Comparison of ENCODE assay signal across 10 cellular contexts in the genomic region with DNA sequence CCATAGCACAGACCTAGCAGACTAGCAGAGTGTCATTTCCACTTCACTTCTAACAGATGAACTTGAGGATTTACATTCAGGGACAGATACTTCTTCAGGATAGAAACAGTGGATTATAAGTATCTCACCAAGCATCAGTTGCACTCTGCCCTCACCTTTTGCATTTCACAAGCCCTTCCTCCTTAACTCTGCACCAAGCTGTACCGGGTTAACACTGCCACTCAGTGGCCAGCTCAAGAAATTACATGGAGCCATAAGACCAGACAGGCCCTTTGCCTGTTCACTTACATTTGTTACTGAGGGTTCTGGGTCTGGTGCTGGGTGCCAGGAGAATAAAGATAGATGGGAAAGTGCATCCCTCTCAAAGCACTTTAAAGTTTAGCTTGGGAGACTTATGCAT.
DNase-seq lines count a peak whose midpoint lies in the region; ATAC-seq and TF ChIP-seq lines count a peak whose summit lies in the region.
"Had no signal": no experiment of that assay in that cellular context is flagged by ENCODE, and none has a peak within 500 bp of the region (broad histone marks: within the 10 kb centered on the region; RNA-seq: fewer than 3 reads in every experiment).

No MANE protein-coding gene starts in this region.

- DNase-seq in left ventricle myocardium inferior (no peak), left cardiac atrium (no peak), MM.1S (no peak), endodermal cell (peak; percentile 78), type B pancreatic cell (ENCODE audit: extremely low spot score, unreplicated experiment) (no peak), Ammon's horn (ENCODE audit: low spot score) (no peak)
- no peak for DNase-seq in stimulated activated naive CD4-positive, alpha-beta T cell treated with Interleukin-2 at 50 U/mL for 16 hours (lab: John Stamatoyannopoulos, UW)
- DNase-seq in activated effector memory CD4-positive, alpha-beta T cell treated with Interleukin-2 at 50 U/mL for 16 hours: no peak
- DNase-seq: activated CD8-positive, alpha-beta memory T cell treated with anti-CD3 and anti-CD28 coated beads for 24 hours had no signal

- H3K27ac ChIP-seq in left ventricle myocardium inferior (replicated peaks) (no peak overlapping the region), MM.1S (ENCODE audit: low read length) (no peak overlapping the region), endodermal cell (ENCODE audit: low read depth, low read length) (no peak overlapping the region)
- H3K27ac ChIP-seq: thoracic aorta had no signal

- H3K36me3 Mint-ChIP-seq in endodermal cell (ENCODE audit: low read depth): peaks cover 21% of the 10 kb centered on the region
- H3K36me3 Mint-ChIP-seq in type B pancreatic cell: peaks cover 20% of the 10 kb centered on the region

- ATAC-seq in left cardiac atrium: no peak

- no peak overlapping the region for H3K4me2 ChIP-seq in MM.1S (ENCODE audit: low read depth, low read length)

- H3K4me1 Mint-ChIP-seq in endodermal cell: no peaks in the 10 kb centered on the region
- no peaks in the 10 kb centered on the region for H3K4me1 Mint-ChIP-seq in type B pancreatic cell (ENCODE audit: unreplicated experiment)

- TF ChIP-seq CTCF in left ventricle myocardium inferior (IDR thresholded peaks at IDR 0.05; ENCODE audit: borderline replicate concordance) (peak; percentile 14), MM.1S (IDR thresholded peaks at IDR 0.05; ENCODE audit: low read length) (peak; percentile 34; the same call in 1 of the 2 replicates), endodermal cell (conservative IDR thresholded peaks at IDR 0.05) (peak; percentile 73), type B pancreatic cell (conservative IDR thresholded peaks at IDR 0.05) (peak; percentile 65)

- no peaks in the 10 kb centered on the region for H3K79me2 ChIP-seq in MM.1S (ENCODE audit: low read length)

- H3F3A ChIP-seq in MM.1S (ENCODE audit: insufficient read depth, low read length): no peaks in the 10 kb centered on the region

- H3K9me3 ChIP-seq in left ventricle myocardium inferior (replicated peaks): peaks cover 62% of the 10 kb centered on the region
- no peaks in the 10 kb centered on the region for H3K9me3 ChIP-seq in MM.1S (replicated peaks; ENCODE audit: insufficient read depth, low read length)
- peaks cover 27% of the 10 kb centered on the region for H3K9me3 ChIP-seq in endodermal cell (ENCODE audit: control insufficient read depth, low read length)

- H3K27ac Mint-ChIP-seq in endodermal cell: no peak overlapping the region
- H3K27ac Mint-ChIP-seq in type B pancreatic cell: no peak overlapping the region

- H3K27me3 Mint-ChIP-seq in endodermal cell (ENCODE audit: insufficient read depth): no peaks in the 10 kb centered on the region
- no peaks in the 10 kb centered on the region for H3K27me3 Mint-ChIP-seq in type B pancreatic cell

- no peaks in the 10 kb centered on the region for H4K20me1 ChIP-seq in MM.1S (ENCODE audit: insufficient read depth, low read length)

- no peaks in the 10 kb centered on the region for H3K4me1 ChIP-seq in left ventricle myocardium inferior
- no peaks in the 10 kb centered on the region for H3K4me1 ChIP-seq in MM.1S (ENCODE audit: low read length)
- H3K4me1 ChIP-seq in endodermal cell (ENCODE audit: control insufficient read depth, insufficient read depth, low read length): no peaks in the 10 kb centered on the region

- H3K9me3 Mint-ChIP-seq in endodermal cell (peaks cover 41% of the 10 kb centered on the region), type B pancreatic cell (peaks cover 35% of the 10 kb centered on the region)

- H3K36me3 ChIP-seq in left ventricle myocardium inferior: no peaks in the 10 kb centered on the region
- no peaks in the 10 kb centered on the region for H3K36me3 ChIP-seq in MM.1S (replicated peaks; ENCODE audit: insufficient read depth, low read length)
- H3K36me3 ChIP-seq in endodermal cell (ENCODE audit: control insufficient read depth, insufficient read depth, low read length): no peaks in the 10 kb centered on the region
- H3K36me3 ChIP-seq: thoracic aorta had no signal

- H3K4me3 Mint-ChIP-seq in endodermal cell: no peak overlapping the region
- no peak overlapping the region for H3K4me3 Mint-ChIP-seq in type B pancreatic cell

- no peaks in the 10 kb centered on the region for H3K9me2 ChIP-seq in MM.1S (replicated peaks; ENCODE audit: insufficient read depth, low read length)

- H3K9ac ChIP-seq in MM.1S (ENCODE audit: low read length) (no peak overlapping the region), endodermal cell (ENCODE audit: extremely low read depth, low read length, poor library complexity, severe bottlenecking) (no peak overlapping the region)

- intact Hi-C loops in left ventricle myocardium inferior (cut with micrococcal nuclease) (no loop called here), left cardiac atrium (cut with DNase I) (no loop called here)

- H3K27me3 ChIP-seq in left ventricle myocardium inferior (ENCODE audit: low read depth) (peaks cover 9% of the 10 kb centered on the region), MM.1S (replicated peaks; ENCODE audit: insufficient read depth, low read length) (peaks cover 18% of the 10 kb centered on the region), endodermal cell (ENCODE audit: control insufficient read depth, insufficient read depth, low read length, poor library complexity, severe bottlenecking) (no peaks in the 10 kb centered on the region)

- no peak overlapping the region for H2AFZ ChIP-seq in MM.1S (ENCODE audit: low read length)

- H3K4me3 ChIP-seq in left ventricle myocardium inferior (no peak overlapping the region), MM.1S (ENCODE audit: low read length) (no peak overlapping the region), endodermal cell (ENCODE audit: low read length) (no peak overlapping the region)
- H3K4me3 ChIP-seq: thoracic aorta had no signal

- WGBS in endodermal cell (ENCODE audit: insufficient coverage in 1 of 2, insufficient read length in 1 of 2), 2 experiments: 60 to 88% methylated on average over 1 of the region's 1 CpG

Comparison
In these comparisons a context has a peak if more than half of its experiments do, and no peak if none do; other contexts are left out.
1. CTCF ChIP-seq: peak in every context shown above with its lines; median percentile 73 in endodermal cell; 65 in type B pancreatic cell; 34 in MM.1S; 14 in left ventricle myocardium inferior.